24 cellular contexts compared by ENCODE assay signal in the genomic region with DNA sequence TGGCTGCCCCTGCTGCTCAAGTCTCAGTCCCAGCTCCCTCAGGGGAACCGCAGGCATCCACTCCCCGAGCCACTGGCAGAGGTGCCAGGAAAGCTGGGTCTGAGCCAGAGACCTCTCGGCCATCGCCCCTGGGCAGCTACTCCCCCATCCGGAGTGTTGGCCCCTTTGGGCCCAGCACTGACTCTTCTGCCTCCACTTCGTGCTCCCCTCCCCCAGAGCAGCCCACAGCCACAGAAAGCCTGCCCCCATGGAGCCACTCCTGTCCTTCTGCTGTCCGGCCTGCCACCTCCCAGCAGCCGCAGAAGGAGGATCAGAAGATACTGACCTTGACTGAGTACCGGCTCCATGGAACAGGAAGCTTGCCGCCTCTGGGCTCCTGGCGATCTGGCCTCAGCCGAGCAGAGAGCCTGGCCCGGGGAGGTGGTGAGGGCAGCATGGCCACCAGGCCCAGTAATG. TPM values are rescaled to one million over a fixed set of nuclear protein-coding genes. Genes with fewer than 3 reads are reported as not detected.
DNase-seq lines count a peak whose midpoint lies in the region; ATAC-seq and TF ChIP-seq lines count a peak whose summit lies in the region.
"Had no signal": no experiment of that assay in that cellular context is flagged by ENCODE, and none has a peak within 500 bp of the region (broad histone marks: within the 10 kb centered on the region; RNA-seq: fewer than 3 reads in every experiment).

No MANE protein-coding gene starts in this region.

- no peak for TF ChIP-seq EP300 in suprapubic skin (IDR thresholded peaks at IDR 0.05)

- no peak overlapping the region for H3K4me2 ChIP-seq in neuronal stem cell (ENCODE audit: insufficient read depth, low read length, poor library complexity, severe bottlenecking)
- H3K4me2 ChIP-seq: BLaER1 had no signal

- no peaks in the 10 kb centered on the region for H3K79me1 ChIP-seq in neuronal stem cell (ENCODE audit: low read depth, low read length)

- TF ChIP-seq POLR2A in suprapubic skin (IDR thresholded peaks at IDR 0.05) = no peak

- H3K14ac ChIP-seq in neuronal stem cell (ENCODE audit: low read length) = no peak overlapping the region

- no peak overlapping the region for H2BK12ac ChIP-seq in neuronal stem cell (ENCODE audit: low read length)

- TF ChIP-seq CTCF in chondrocyte (IDR thresholded peaks at IDR 0.05) (no peak), suprapubic skin (IDR thresholded peaks at IDR 0.05) (no peak)

- no peak overlapping the region for H2BK120ac ChIP-seq in neuronal stem cell (ENCODE audit: low read depth, low read length)

- peaks cover 20 to 46% of the 10 kb centered on the region in 2 donors for H3K36me3 ChIP-seq in neuronal stem cell (replicated peaks in 1 of 2; ENCODE audit: control insufficient read depth in 2 of 2, insufficient read depth in 2 of 2, low read length in 2 of 2)
- H3K36me3 ChIP-seq in stomach smooth muscle (ENCODE audit: control insufficient read depth in 2 of 2, insufficient read depth in 2 of 2, low read length in 2 of 2) = peaks cover 45 to 47% of the 10 kb centered on the region in 2 donors
- peaks cover 49% of the 10 kb centered on the region for H3K36me3 ChIP-seq in suprapubic skin

- WGBS in neuronal stem cell (ENCODE audit: extremely low coverage in 2 of 2, insufficient read length in 2 of 2, insufficient replicate concordance in 1 of 2), 2 donors = no CpG with 5 or more reads among the region's 13 CpGs
- WGBS in suprapubic skin = 87% methylated on average over 12 of the region's 13 CpGs

- no peak overlapping the region for H3K18ac ChIP-seq in neuronal stem cell (ENCODE audit: low read length)

- no peak overlapping the region for H2AFZ ChIP-seq in neuronal stem cell (ENCODE audit: low read length)

- H4K8ac ChIP-seq in neuronal stem cell (ENCODE audit: low read depth, low read length) = no peak overlapping the region

- H3K27me3 Mint-ChIP-seq in T-helper 17 cell = peaks cover 8% of the 10 kb centered on the region
- H3K27me3 Mint-ChIP-seq in chondrocyte (ENCODE audit: low read depth) = no peaks in the 10 kb centered on the region
- H3K27me3 Mint-ChIP-seq: CD4-positive, alpha-beta T cell had no signal

- H2BK5ac ChIP-seq in neuronal stem cell (ENCODE audit: low read length) = peak overlapping the region; percentile 17

- H4K91ac ChIP-seq in neuronal stem cell (ENCODE audit: low read depth, low read length, poor library complexity) = no peak overlapping the region

- H3K27ac ChIP-seq in neuronal stem cell (replicated peaks; ENCODE audit: low read length) (no peak overlapping the region), stomach smooth muscle (ENCODE audit: low read length) (peak overlapping the region; percentile 41), suprapubic skin (no peak overlapping the region)
- H3K27ac ChIP-seq: BLaER1 had no signal

- DNase-seq in T-helper 17 cell (no peak), chondrocyte (ENCODE audit: low spot score) (no peak), neuronal stem cell (ENCODE audit: low spot score) (no peak), pons (ENCODE audit: low spot score) (no peak), NCI-H1694 treated with DMSO at 0.1 percent for 48 hours (lab: John Stamatoyannopoulos, UW) (no peak), suprapubic skin (ENCODE audit: low spot score in 2 of 2) (no peak)
- DNase-seq: Caco-2; CD4-positive, alpha-beta T cell; DND-41; H7; HFFc6; MM.1S; NCI-H1048; NCI-H1436 treated with DMSO at 0.1 percent for 48 hours; NCI-H2081; NCI-H2171; NCI-H345; NCI-H524; NCI-H774; NK-92 treated with Interleukin-12 subunit alpha and Interleukin-12 subunit beta, amount 100 ng/mL, for 24 hours had no signal

- H3K9me3 ChIP-seq in T-helper 17 cell (ENCODE audit: control insufficient read depth, low read length, poor library complexity, severe bottlenecking) (no peaks in the 10 kb centered on the region), neuronal stem cell (replicated peaks in 1 of 2; ENCODE audit: control insufficient read depth in 2 of 2, insufficient read depth in 1 of 2, low read depth in 1 of 2, low read length in 2 of 2) (no peaks in the 10 kb centered on the region), stomach smooth muscle (ENCODE audit: control insufficient read depth in 2 of 2, low read length in 2 of 2) (no peaks in the 10 kb centered on the region), suprapubic skin (no peaks in the 10 kb centered on the region)
- H3K9me3 ChIP-seq: BLaER1, Caco-2 had no signal

- H3K36me3 Mint-ChIP-seq in T-helper 17 cell (ENCODE audit: low read depth) (no peaks in the 10 kb centered on the region), chondrocyte (ENCODE audit: low read depth) (peaks cover 38% of the 10 kb centered on the region)

- H3K27ac Mint-ChIP-seq in T-helper 17 cell (peak overlapping the region; percentile 34), chondrocyte (ENCODE audit: unreplicated experiment) (peak overlapping the region; percentile 43)
- H3K27ac Mint-ChIP-seq: CD4-positive, alpha-beta T cell had no signal

- no peaks in the 10 kb centered on the region for H3K9me3 Mint-ChIP-seq in chondrocyte (ENCODE audit: low read depth)
- H3K9me3 Mint-ChIP-seq: CD4-positive, alpha-beta T cell; HFFc6 had no signal

- ATAC-seq in T-helper 17 cell = no peak
- ATAC-seq: GM12878, Panc1 had no signal

- no peak overlapping the region for H2AK5ac ChIP-seq in neuronal stem cell (ENCODE audit: low read depth, low read length)

- H3K9ac ChIP-seq in neuronal stem cell (ENCODE audit: low read depth, low read length, poor library complexity) = no peak overlapping the region
- H3K9ac ChIP-seq in stomach smooth muscle (ENCODE audit: low read length in 2 of 2) = no peak overlapping the region
- H3K9ac ChIP-seq: BLaER1 had no signal

- no peak overlapping the region for H3K4me3 Mint-ChIP-seq in T-helper 17 cell
- H3K4me3 Mint-ChIP-seq in chondrocyte (ENCODE audit: unreplicated experiment) = no peak overlapping the region
- H3K4me3 Mint-ChIP-seq: CD4-positive, alpha-beta T cell; HFFc6 had no signal

- no peaks in the 10 kb centered on the region for H3K4me1 Mint-ChIP-seq in T-helper 17 cell
- H3K4me1 Mint-ChIP-seq in chondrocyte (ENCODE audit: low read depth) = peaks cover 15% of the 10 kb centered on the region

- H2BK15ac ChIP-seq in neuronal stem cell (ENCODE audit: low read length) = no peak overlapping the region

- no peak overlapping the region for H3K23ac ChIP-seq in neuronal stem cell (ENCODE audit: low read depth, low read length, poor library complexity)

- no peak overlapping the region for H3K4me3 ChIP-seq in neuronal stem cell (ENCODE audit: low read length in 2 of 2)
- no peak overlapping the region for H3K4me3 ChIP-seq in stomach smooth muscle (ENCODE audit: low read length in 2 of 2)
- H3K4me3 ChIP-seq in suprapubic skin = no peak overlapping the region
- H3K4me3 ChIP-seq: BLaER1, GM12878 had no signal

- H3K4ac ChIP-seq in neuronal stem cell (ENCODE audit: low read length) = no peak overlapping the region

- H3K27me3 ChIP-seq in neuronal stem cell (ENCODE audit: control insufficient read depth in 3 of 3, insufficient read depth in 3 of 3, low read depth in 1 of 3, low read length in 3 of 3) (no peaks in the 10 kb centered on the region), stomach smooth muscle (ENCODE audit: control insufficient read depth in 1 of 2, insufficient read depth in 2 of 2, low read length in 2 of 2) (no peaks in the 10 kb centered on the region), suprapubic skin (no peaks in the 10 kb centered on the region)
- H3K27me3 ChIP-seq: BLaER1 had no signal

- H3K4me1 ChIP-seq in neuronal stem cell (ENCODE audit: control insufficient read depth in 2 of 2, insufficient read depth in 1 of 2, low read depth in 1 of 2, low read length in 2 of 2) = peaks cover 3 to 7% of the 10 kb centered on the region in 2 donors
- H3K4me1 ChIP-seq in stomach smooth muscle (ENCODE audit: control insufficient read depth, insufficient read depth, low read length) = peaks cover 22% of the 10 kb centered on the region
- peaks cover 13% of the 10 kb centered on the region for H3K4me1 ChIP-seq in suprapubic skin
- H3K4me1 ChIP-seq: Caco-2 had no signal

RNA-seq across cellular contexts. Expression of gene TESK1, which starts 49.8 kb away (rescaled TPM):
- 10 to 100 TPM; 31.7 to 31.9 TPM for total RNA-seq in T-helper 17 cell
- 50.7 to 54.7 TPM (median 54.3 TPM) in 3 replicates for total RNA-seq in chondrocyte
- 23.9 TPM for polyA plus RNA-seq in neuronal stem cell (2013, experiment 1 of 2)
- 22.7 TPM for polyA plus RNA-seq in neuronal stem cell (2013, experiment 2 of 2)
- total RNA-seq in suprapubic skin = 10 to 100 TPM; 34.1 to 50.7 (median 46.5) TPM
